13 cellular contexts compared by ENCODE assay signal in genomic region chr10:70257816-70258215, GRCh38. TPM values are rescaled to one million over a fixed set of nuclear protein-coding genes. Genes with fewer than 3 reads are reported as not detected.
"Had no signal": no experiment of that assay in that cellular context is flagged by ENCODE, and none has a peak within 500 bp of the region (broad histone marks: within the 10 kb centered on the region; RNA-seq: fewer than 3 reads in every experiment).

No MANE protein-coding gene starts in this region.

RNA-seq across cellular contexts. Expression of gene NPFFR1, which starts 26.0 kb away (rescaled TPM):
- total RNA-seq: activated CD4-positive, alpha-beta T cell treated with anti-CD3 and anti-CD28 coated beads for 36 hours; activated CD4-positive, alpha-beta T cell treated with anti-CD3 and anti-CD28 coated beads, Interleukin-2, amount 10 ng/mL, durations not matched to agents 7 days and 5 days; activated CD8-positive, alpha-beta T cell treated with anti-CD3 and anti-CD28 coated beads, Interleukin-2, amount 10 ng/mL, durations not matched to agents 7 days and 5 days; activated naive CD4-positive, alpha-beta T cell treated with anti-CD3 and anti-CD28 coated beads for 36 hours; activated naive CD4-positive, alpha-beta T cell treated with anti-CD3 and anti-CD28 coated beads, Interleukin-2, amount 50 U/mL, for 72 hours; activated T-cell treated with anti-CD3 and anti-CD28 coated beads, Interleukin-2, amount 50 U/mL, for 4 hours; activated T-helper 1 cell treated with anti-CD3 and anti-CD28 coated beads, Interleukin-12 subunit alpha, Interleukin-12 subunit beta, Interleukin-2, Interleukin-4 antibody, amounts not matched to agents 30 ng/mL and 10 ng/mL and 1 ng/mL, durations not matched to agents 14 hours and 24 hours and 36 hours; cardiac muscle cell; PC-3; Right ventricle myocardium inferior; SK-MEL-5; T-cell; T-helper 17 cell had no signal
- polyA plus RNA-seq: cardiac muscle cell had no signal
